Comparison of ENCODE assay signal across 8 cellular contexts in genomic region chr1:37692078-37692833, GRCh38. TPM values are rescaled to one million over a fixed set of nuclear protein-coding genes. Genes with fewer than 3 reads are reported as not detected.
A peak's percentile ranks its signal among the peaks of the same experiment; 100 is the strongest.
DNase-seq lines count a peak whose midpoint lies in the region; ATAC-seq and TF ChIP-seq lines count a peak whose summit lies in the region.

Gene CDCA8 (plus strand): TSS chr1:37692516. CDS start chr1:37692691, 175 bp downstream.

- H3K4me3 Mint-ChIP-seq in natural killer cell treated with Interleukin-12 subunit alpha and Interleukin-12 subunit beta and Interleukin-15 and Interleukin-18, amount 100 ng/mL, for 72 hours = peak within 1 kb of the TSS; percentile 96

- peak within 1 kb of the TSS; percentile 85 to 96 for H3K27ac Mint-ChIP-seq in natural killer cell treated with Interleukin-12 subunit alpha and Interleukin-12 subunit beta and Interleukin-15 and Interleukin-18, amount 100 ng/mL, for 72 hours

- peak; percentile 93 to 96 for ATAC-seq in natural killer cell treated with Interleukin-12 subunit alpha and Interleukin-12 subunit beta and Interleukin-15 and Interleukin-18, amount 100 ng/mL, for 72 hours
- peak; percentile 90 for ATAC-seq in stimulated activated naive CD8-positive, alpha-beta T cell treated with anti-CD3 and anti-CD28 coated beads, Interleukin-15, Interleukin-2, amounts not matched to agents 100 U/mL and 50 U/mL, for 24 hours

- no peaks in the 10 kb centered on the region for H3K9me3 Mint-ChIP-seq in natural killer cell treated with Interleukin-12 subunit alpha and Interleukin-12 subunit beta and Interleukin-15 and Interleukin-18, amount 100 ng/mL, for 72 hours

- H4K20me1 ChIP-seq in Loucy (ENCODE audit: insufficient read depth, low read length, poor library complexity, severe bottlenecking) = peaks cover 27% of the 10 kb centered on the region

- H3K4me3 ChIP-seq in H7 (ENCODE audit: insufficient read depth, low read depth, low read length) (peak within 1 kb of the TSS; percentile 95), Loucy (ENCODE audit: low read length, poor library complexity, severe bottlenecking) (peak within 1 kb of the TSS; percentile 86)

- peaks cover 27 to 30% of the 10 kb centered on the region in 2 donors for H3K4me1 Mint-ChIP-seq in natural killer cell treated with Interleukin-12 subunit alpha and Interleukin-12 subunit beta and Interleukin-15 and Interleukin-18, amount 100 ng/mL, for 72 hours (ENCODE audit: low read depth in 2 of 2)

- in situ Hi-C loops in G401 (cut with HindIII; ENCODE audit: low sequenced_read_pairs) = no loop called here

- no peaks in the 10 kb centered on the region for H3K9me3 ChIP-seq in Loucy (ENCODE audit: insufficient read depth, low read depth, low read length)

- H3K4me1 ChIP-seq in Loucy (ENCODE audit: insufficient read depth, low read length, poor library complexity, severe bottlenecking) = peaks cover 37% of the 10 kb centered on the region

- H3K36me3 ChIP-seq in H7 (replicated peaks; ENCODE audit: control insufficient read depth, insufficient read depth, low read length) (peaks cover 30% of the 10 kb centered on the region), Loucy (ENCODE audit: insufficient read depth, low read length) (peaks cover 17% of the 10 kb centered on the region; the same call in 1 of the 2 replicates)

- H3K27me3 ChIP-seq in H7 (ENCODE audit: control insufficient read depth, insufficient read depth, low read length) = peaks cover 9% of the 10 kb centered on the region; the same call in 1 of the 2 replicates
- no peaks in the 10 kb centered on the region for H3K27me3 ChIP-seq in Loucy (ENCODE audit: insufficient read depth, low read length, poor library complexity, severe bottlenecking)

- peak; percentile 99 for TF ChIP-seq POLR2A in Raji (IDR thresholded peaks at IDR 0.05; ENCODE audit: insufficient read depth, low read depth, low read length)

- H3K79me2 ChIP-seq in Loucy (ENCODE audit: insufficient read depth, low read length) = peaks cover 79% of the 10 kb centered on the region

- peak within 1 kb of the TSS; percentile 93 for H3K9ac ChIP-seq in Loucy (ENCODE audit: low read depth, low read length, poor library complexity, severe bottlenecking)

- H3K4me2 ChIP-seq in Loucy (ENCODE audit: low read depth, low read length, poor library complexity, severe bottlenecking) = peak within 1 kb of the TSS; percentile 96

- H3F3A ChIP-seq in Loucy (ENCODE audit: low read depth) = no peaks in the 10 kb centered on the region

- H2AFZ ChIP-seq in Loucy (ENCODE audit: low read length) = peak within 1 kb of the TSS; percentile 100

- TF ChIP-seq CTCF in Loucy (conservative IDR thresholded peaks at IDR 0.05; ENCODE audit: low read length) = peak; percentile 59

- DNase-seq in G401 (ENCODE audit: low spot score) (peak; percentile 99), H7 (peak; percentile 99), fibroblast of peridontal ligament (ENCODE audit: extremely low read depth) (peak; percentile 96)
- DNase-seq in activated T-helper 9 cell treated with anti-CD3 and anti-CD28 coated beads, Interleukin-2, amount 50 U/mL, for 16 hours (ENCODE audit: low read depth) = peak; percentile 97
- DNase-seq in natural killer cell treated with Interleukin-12 subunit alpha and Interleukin-12 subunit beta and Interleukin-15 and Interleukin-18, amount 100 ng/mL, for 72 hours (ENCODE audit: low spot score) = peak; percentile 98
- peak; percentile 98 for DNase-seq in stimulated activated naive CD8-positive, alpha-beta T cell treated with anti-CD3 and anti-CD28 coated beads, Interleukin-15, Interleukin-2, amounts not matched to agents 100 U/mL and 50 U/mL, for 24 hours

- peaks cover 6% of the 10 kb centered on the region for H3K36me3 Mint-ChIP-seq in natural killer cell treated with Interleukin-12 subunit alpha and Interleukin-12 subunit beta and Interleukin-15 and Interleukin-18, amount 100 ng/mL, for 72 hours

- H3K27me3 Mint-ChIP-seq in natural killer cell treated with Interleukin-12 subunit alpha and Interleukin-12 subunit beta and Interleukin-15 and Interleukin-18, amount 100 ng/mL, for 72 hours = no peaks in the 10 kb centered on the region

- no peaks in the 10 kb centered on the region for H3K9me2 ChIP-seq in Loucy (replicated peaks; ENCODE audit: low read depth, low read length)

RNA-seq across cellular contexts. Expression of gene CDCA8, which starts in this region (rescaled TPM):
- total RNA-seq in G401 (2014; rRNA removed; shearing (Covaris generic)) = 18.9 and 20.3 TPM in 2 replicates
- 46.9 and 55.4 TPM in 2 replicates for total RNA-seq in H7 (2014; rRNA removed; shearing (Covaris generic))
- 10 to 100 TPM; 29.8 to 60.4 TPM for total RNA-seq in natural killer cell treated with Interleukin-12 subunit alpha and Interleukin-12 subunit beta and Interleukin-15 and Interleukin-18, amount 100 ng/mL, for 72 hours

Comparison
In these comparisons a context has a peak if more than half of its experiments do, and no peak if none do; other contexts are left out.
1. Peak in every context shown above with its lines: DNase-seq, ATAC-seq and H3K4me3 ChIP-seq.